ENCODE assay signal across 8 cellular contexts in genomic region chr9:126705311-126705766, GRCh38.
DNase-seq lines count a peak whose midpoint lies in the region; ATAC-seq, FAIRE-seq and TF ChIP-seq lines count a peak whose summit lies in the region.

No MANE protein-coding gene starts in this region.

- TF ChIP-seq CTCF in WERI-Rb-1 (IDR thresholded peaks at IDR 0.05; ENCODE audit: low read depth, low read length) (peak; percentile 93), brain microvascular endothelial cell (IDR thresholded peaks at IDR 0.05; ENCODE audit: low read depth, low read length, missing control alignments) (peak; percentile 97)

- H3K4me3 ChIP-seq in WERI-Rb-1 (ENCODE audit: low read depth, low read length), result peak overlapping the region; percentile 28
- no peak overlapping the region for H3K4me3 ChIP-seq in brain microvascular endothelial cell (ENCODE audit: low read depth, low read length)

- in situ Hi-C loops in ACHN (cut with HindIII; ENCODE audit: low pct_ligation_motif_present, low pct_unique_long_range_greater_than_20kb, low sequenced_read_pairs), result no loop called here
- in situ Hi-C loops in brain microvascular endothelial cell (cut with HindIII; ENCODE audit: low pct_ligation_motif_present, low sequenced_read_pairs), result no loop called here

- no peaks in the 10 kb centered on the region for H3K27me3 ChIP-seq in WERI-Rb-1 (ENCODE audit: insufficient read depth, low read depth, severe bottlenecking)
- peaks cover 1% of the 10 kb centered on the region for H3K27me3 ChIP-seq in brain microvascular endothelial cell (replicated peaks)

- no peaks in the 10 kb centered on the region for H3K9me3 ChIP-seq in WERI-Rb-1 (ENCODE audit: severe bottlenecking)

- ATAC-seq in HG03097 (IDR thresholded peaks at IDR 0.05; ENCODE audit: low FRiP score, unreplicated experiment), result no peak

- H3K36me3 ChIP-seq in WERI-Rb-1, result no peaks in the 10 kb centered on the region
- H3K36me3 ChIP-seq in brain microvascular endothelial cell (replicated peaks), result no peaks in the 10 kb centered on the region

- DNase-seq in ACHN (peak; percentile 71), GM19239 (ENCODE audit: insufficient read length, low spot score) (peak; percentile 76), NCI-H2081 treated with DMSO at 0.1 percent for 48 hours (lab: John Stamatoyannopoulos, UW) (peak; percentile 23), WERI-Rb-1 (peak; percentile 92), brain microvascular endothelial cell (peak; percentile 59), islet precursor cell (peak; percentile 88)
- DNase-seq in stimulated activated CD4-positive, alpha-beta T cell treated with anti-CD3 and anti-CD28 coated beads, Interleukin-15, amount 100 ng/mL, for 24 hours, result peak; percentile 91

- FAIRE-seq in GM19239 (lab: Jason Lieb, UNC), result peak; percentile 90

- H3K27ac ChIP-seq in WERI-Rb-1 (no peak overlapping the region), brain microvascular endothelial cell (no peak overlapping the region)

Comparison
In these comparisons a context has a peak if more than half of its experiments do, and no peak if none do; other contexts are left out.
1. DNase-seq: peak in every context shown above with its lines; median percentile 92 in WERI-Rb-1; 91 in stimulated activated CD4-positive, alpha-beta T cell treated with anti-CD3 and anti-CD28 coated beads, Interleukin-15, amount 100 ng/mL, for 24 hours; 88 in islet precursor cell; 76 in GM19239; 71 in ACHN; 59 in brain microvascular endothelial cell; 23 in NCI-H2081 treated with DMSO at 0.1 percent for 48 hours.